ENCODE assay signal across 24 cellular contexts in genomic region chr3:117563063-117563462, GRCh38.
"Had no signal": no experiment of that assay in that cellular context is flagged by ENCODE, and none has a peak within 500 bp of the region (broad histone marks: within the 10 kb centered on the region; RNA-seq: fewer than 3 reads in every experiment).

No MANE protein-coding gene starts in this region.

- H3K27ac ChIP-seq: adrenal gland, ascending aorta, breast epithelium, esophagus squamous epithelium, heart right ventricle, left ventricle myocardium inferior, prostate gland, right atrium auricular region, spleen, tibial artery had no signal

- ATAC-seq: activated naive CD4-positive, alpha-beta T cell treated with anti-CD3 and anti-CD28 coated beads, Interleukin-2, amount 50 U/mL, for 72 hours; heart right ventricle; natural killer cell treated with Interleukin-12 subunit alpha and Interleukin-12 subunit beta and Interleukin-15 and Interleukin-18, amount 100 ng/mL, for 72 hours; T-helper 17 cell had no signal

- H3K4me3 ChIP-seq: adrenal gland, ascending aorta, breast epithelium, esophagus squamous epithelium, heart right ventricle, left ventricle myocardium inferior, prostate gland, right atrium auricular region, spleen, tibial artery had no signal

- DNase-seq: activated CD4-positive, alpha-beta memory T cell treated with anti-CD3 and anti-CD28 coated beads, Interleukin-2, amount 10 ng/mL, durations not matched to agents 7 days and 5 days; activated CD4-positive, alpha-beta T cell treated with anti-CD3 and anti-CD28 coated beads for 48 hours; activated CD4-positive, CD25-positive, alpha-beta regulatory T cell; activated effector memory CD4-positive, alpha-beta T cell treated with anti-CD3 and anti-CD28 coated beads, Interleukin-2, amount 50 U/mL, for 16 hours; activated T-cell treated with anti-CD3 and anti-CD28 coated beads for 4 hours; adrenal gland; cerebellar nuclear complex; cortex of kidney; endodermal cell; esophagus squamous epithelium; heart right ventricle; left ventricle myocardium inferior; spleen; stimulated activated CD4-positive, alpha-beta T cell treated with anti-CD3 and anti-CD28 coated beads, Interleukin-4, amount 100 ng/mL, for 24 hours; stimulated activated naive CD4-positive, alpha-beta T cell treated with Interleukin-2 at 50 U/mL for 16 hours; SW 1271; T-helper 17 cell; tibial artery had no signal

- H3K4me1 ChIP-seq: ascending aorta, breast epithelium, esophagus squamous epithelium, left ventricle myocardium inferior, prostate gland, right atrium auricular region, spleen, tibial artery had no signal

- H3K27me3 ChIP-seq: adrenal gland, ascending aorta, breast epithelium, esophagus squamous epithelium, right atrium auricular region, spleen, tibial artery had no signal

- H3K9me3 ChIP-seq: adrenal gland, ascending aorta, breast epithelium, esophagus squamous epithelium, heart right ventricle, prostate gland, right atrium auricular region, spleen, tibial artery had no signal

- H3K36me3 ChIP-seq: adrenal gland, ascending aorta, breast epithelium, esophagus squamous epithelium, heart right ventricle, left ventricle myocardium inferior, prostate gland, right atrium auricular region, spleen, tibial artery had no signal
